In genomic region chr2:98534761-98535160, GRCh38 we compare ENCODE assay signal across 11 cellular contexts.
"Had no signal": no experiment of that assay in that cellular context is flagged by ENCODE, and none has a peak within 500 bp of the region (broad histone marks: within the 10 kb centered on the region; RNA-seq: fewer than 3 reads in every experiment).

No MANE protein-coding gene starts in this region.

- H3K4me3 ChIP-seq: adrenal gland, cardiac muscle cell had no signal

- H3K9me3 ChIP-seq: adrenal gland, neutrophil had no signal

- DNase-seq: activated CD4-positive, alpha-beta T cell treated with anti-CD3 and anti-CD28 coated beads for 48 hours; activated CD8-positive, alpha-beta memory T cell treated with anti-CD3 and anti-CD28 coated beads for 24 hours; activated effector memory CD4-positive, alpha-beta T cell treated with Interleukin-2 at 50 U/mL for 16 hours; activated T-cell treated with anti-CD3 and anti-CD28 coated beads for 4 hours; midbrain; T-helper 17 cell had no signal

- H3K9me3 Mint-ChIP-seq: stimulated activated memory B cell treated with anti-CD40 and anti-IgM and Interleukin-4, amounts not matched to agents 10 μg/mL and 1 μg/mL and 100 μg/mL, for 72 hours; WTC11 had no signal

- H3K4me1 ChIP-seq: adrenal gland had no signal

- H3K4me3 Mint-ChIP-seq: stimulated activated memory B cell treated with anti-CD40 and anti-IgM and Interleukin-4, amounts not matched to agents 10 μg/mL and 1 μg/mL and 100 μg/mL, for 72 hours; T-helper 17 cell; WTC11 had no signal

- H3K36me3 ChIP-seq: cardiac muscle cell had no signal

- H3K27me3 Mint-ChIP-seq: stimulated activated memory B cell treated with anti-CD40 and anti-IgM and Interleukin-4, amounts not matched to agents 10 μg/mL and 1 μg/mL and 100 μg/mL, for 72 hours; T-helper 17 cell had no signal

- H3K4me1 Mint-ChIP-seq: stimulated activated memory B cell treated with anti-CD40 and anti-IgM and Interleukin-4, amounts not matched to agents 10 μg/mL and 1 μg/mL and 100 μg/mL, for 72 hours; WTC11 had no signal

- H3K27me3 ChIP-seq: adrenal gland, cardiac muscle cell, neutrophil had no signal

- H3K27ac ChIP-seq: adrenal gland, cardiac muscle cell, neutrophil had no signal

- H3K27ac Mint-ChIP-seq: stimulated activated memory B cell treated with anti-CD40 and anti-IgM and Interleukin-4, amounts not matched to agents 10 μg/mL and 1 μg/mL and 100 μg/mL, for 72 hours; WTC11 had no signal
